ENCODE assay signal across 19 cellular contexts in the genomic region with DNA sequence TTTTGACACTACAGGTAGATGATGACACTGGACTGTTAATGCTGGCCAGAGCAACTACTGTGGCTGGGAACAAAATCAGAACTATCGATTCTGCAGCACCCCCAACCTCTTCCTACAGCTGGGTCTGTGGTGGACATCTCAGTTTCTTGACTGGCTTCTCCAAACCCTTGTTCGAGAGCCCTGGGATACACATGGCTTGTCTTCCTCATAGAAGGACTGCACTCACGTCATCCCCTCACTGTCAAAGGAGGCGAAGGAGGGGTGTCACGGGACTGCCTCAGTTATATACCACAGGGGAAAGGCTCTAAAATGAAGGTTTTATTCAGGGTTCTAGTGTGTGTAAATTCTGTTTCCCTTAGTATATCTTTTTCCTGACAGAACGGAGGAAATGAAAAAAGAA. TPM values are rescaled to one million over a fixed set of nuclear protein-coding genes. Genes with fewer than 3 reads are reported as not detected.
DNase-seq lines count a peak whose midpoint lies in the region; ATAC-seq, FAIRE-seq and TF ChIP-seq lines count a peak whose summit lies in the region.
"Had no signal": no experiment of that assay in that cellular context is flagged by ENCODE, and none has a peak within 500 bp of the region (broad histone marks: within the 10 kb centered on the region; RNA-seq: fewer than 3 reads in every experiment).

No MANE protein-coding gene starts in this region.

- H3K4me1 ChIP-seq in liver (ENCODE audit: control insufficient read depth in 4 of 4, insufficient read depth in 4 of 4, low read length in 3 of 4) (peaks cover 4 to 69% (median 52%) of the 10 kb centered on the region in 4 donors), HepG2 (ENCODE audit: insufficient read depth, low read length) (peaks cover 31% of the 10 kb centered on the region)
- peaks cover 16% of the 10 kb centered on the region for H3K4me1 ChIP-seq in CD8-positive, alpha-beta memory T cell (ENCODE audit: insufficient read depth, low read length)

- H3K4me1 Mint-ChIP-seq in endothelial cell (ENCODE audit: unreplicated experiment) = peaks cover 2% of the 10 kb centered on the region
- H3K4me1 Mint-ChIP-seq in CD8-positive, alpha-beta memory T cell = peaks cover 35 to 57% (median 54%) of the 10 kb centered on the region in 3 donors

- H3K36me3 Mint-ChIP-seq in endothelial cell (ENCODE audit: low read depth, unreplicated experiment) = peaks cover 6% of the 10 kb centered on the region
- peaks cover 9 to 56% (median 19%) of the 10 kb centered on the region in 3 donors for H3K36me3 Mint-ChIP-seq in CD8-positive, alpha-beta memory T cell

- ATAC-seq in HepG2 (no peak), left ventricle myocardium superior (peak; percentile 16), sciatic nerve (peak; percentile 72), GM18511 (IDR thresholded peaks at IDR 0.05; ENCODE audit: unreplicated experiment) (no peak)
- ATAC-seq: activated CD8-positive, alpha-beta memory T cell treated with anti-CD3 and anti-CD28 coated beads, Interleukin-2, amount 10 ng/mL, durations not matched to agents 7 days and 5 days had no signal

- DNase-seq in HepG2 (ENCODE audit: low spot score) (no peak), left ventricle myocardium superior (no peak), sciatic nerve (ENCODE audit: low spot score) (no peak), endothelial cell (ENCODE audit: low spot score) (no peak), NCI-H187 (lab: John Stamatoyannopoulos, UW) (no peak)
- no peak for DNase-seq in CD8-positive, alpha-beta memory T cell
- DNase-seq: activated CD4-positive, CD25-positive, alpha-beta regulatory T cell treated with anti-CD3 and anti-CD28 coated beads, Interleukin-2, amount 50 U/mL, for 72 hours; activated CD8-positive, alpha-beta memory T cell treated with anti-CD3 and anti-CD28 coated beads, Interleukin-2, amount 10 ng/mL, durations not matched to agents 7 days and 5 days; CD4-positive, CD25-positive, alpha-beta regulatory T cell; cortex of kidney; HCEC 1CT; NCI-H1092; NCI-H69; PC-9 had no signal

- no peak for FAIRE-seq in HepG2 (lab: Jason Lieb, UNC)
- FAIRE-seq: GM19239 had no signal

- H3K79me2 ChIP-seq in HepG2 (ENCODE audit: insufficient read depth, low read length) = peaks cover 28% of the 10 kb centered on the region

- H3K27ac ChIP-seq in liver (ENCODE audit: low read depth in 1 of 2, low read length in 2 of 2) = peak overlapping the region; percentile 4 to 16
- H3K27ac ChIP-seq in HepG2 (ENCODE audit: extremely low read length, insufficient read depth, low read length) = no peak overlapping the region
- no peak overlapping the region for H3K27ac ChIP-seq in CD8-positive, alpha-beta memory T cell (ENCODE audit: low read depth, low read length)
- H3K27ac ChIP-seq: neutrophil, PC-9 had no signal

- H3K4me3 ChIP-seq in liver (ENCODE audit: low read depth in 1 of 3, low read length in 3 of 3) (no peak overlapping the region), HepG2 (replicated peaks in 1 of 3; ENCODE audit: insufficient read depth in 1 of 3, low read depth in 2 of 3, low read length in 3 of 3) (no peak overlapping the region)
- H3K4me3 ChIP-seq in CD8-positive, alpha-beta memory T cell (ENCODE audit: low read length) = no peak overlapping the region
- H3K4me3 ChIP-seq: PC-9 had no signal

- 83% methylated on average over 6 of the region's 6 CpGs for WGBS in liver
- over 99% methylated on average over 5 of the region's 6 CpGs for WGBS in HepG2 (ENCODE audit: low lambda C conversion rate)

- H3K4me3 Mint-ChIP-seq in endothelial cell (ENCODE audit: unreplicated experiment) = no peak overlapping the region
- H3K4me3 Mint-ChIP-seq in CD8-positive, alpha-beta memory T cell = no peak overlapping the region
- H3K4me3 Mint-ChIP-seq: activated CD8-positive, alpha-beta memory T cell treated with anti-CD3 and anti-CD28 coated beads, Interleukin-2, amount 10 ng/mL, durations not matched to agents 7 days and 5 days; CD4-positive, CD25-positive, alpha-beta regulatory T cell; type B pancreatic cell had no signal

- no peaks in the 10 kb centered on the region for H3K9me3 ChIP-seq in liver (ENCODE audit: control insufficient read depth in 4 of 4, low read length in 3 of 4)
- no peaks in the 10 kb centered on the region for H3K9me3 ChIP-seq in HepG2 (ENCODE audit: low read length)
- H3K9me3 ChIP-seq in CD8-positive, alpha-beta memory T cell (ENCODE audit: low read length) = no peaks in the 10 kb centered on the region
- H3K9me3 ChIP-seq: neutrophil had no signal

- no peak for TF ChIP-seq POLR2A in HepG2 (IDR thresholded peaks at IDR 0.05; ENCODE audit: insufficient read depth in 1 of 2, low read depth in 2 of 2, low read length in 2 of 2)

- H3K27ac Mint-ChIP-seq in endothelial cell (ENCODE audit: unreplicated experiment) = no peak overlapping the region
- H3K27ac Mint-ChIP-seq in CD8-positive, alpha-beta memory T cell = no peak overlapping the region
- H3K27ac Mint-ChIP-seq: activated CD8-positive, alpha-beta memory T cell treated with anti-CD3 and anti-CD28 coated beads, Interleukin-2, amount 10 ng/mL, durations not matched to agents 7 days and 5 days; CD4-positive, CD25-positive, alpha-beta regulatory T cell; type B pancreatic cell had no signal

- TF ChIP-seq CTCF in liver (IDR thresholded peaks at IDR 0.05; ENCODE audit: low read depth, low read length, missing input control) (no peak), HepG2 (CRISPR knock-in tag; IDR thresholded peaks at IDR 0.05) (no peak), endothelial cell (IDR thresholded peaks at IDR 0.05; ENCODE audit: unreplicated experiment) (no peak)

- peaks cover 0 to 5% (median 4%) of the 10 kb centered on the region in 4 donors for H3K36me3 ChIP-seq in liver (ENCODE audit: control insufficient read depth in 4 of 4, insufficient read depth in 3 of 4, low read depth in 1 of 4, low read length in 3 of 4)
- H3K36me3 ChIP-seq in HepG2 (replicated peaks in 1 of 2; ENCODE audit: control insufficient read depth in 1 of 2, insufficient read depth in 2 of 2, low read length in 2 of 2) = peaks cover 4 to 41% of the 10 kb centered on the region in 2 experiments; a peak in 4 of 5 replicates
- peaks cover 16% of the 10 kb centered on the region for H3K36me3 ChIP-seq in CD8-positive, alpha-beta memory T cell (ENCODE audit: insufficient read depth, low read length)

- intact Hi-C loops in HepG2 (cut with micrococcal nuclease; ENCODE audit: unreplicated experiment) (no loop called here), left ventricle myocardium superior (cut with micrococcal nuclease) (no loop called here), sciatic nerve (cut with DNase I) (no loop called here)

- no TSS peak for BruUV-seq in HepG2 (replicated peaks; lab: Mats Ljungman, UMichigan)

- no peaks in the 10 kb centered on the region for H3K27me3 Mint-ChIP-seq in endothelial cell (ENCODE audit: unreplicated experiment)
- H3K27me3 Mint-ChIP-seq in CD8-positive, alpha-beta memory T cell = no peaks in the 10 kb centered on the region
- H3K27me3 Mint-ChIP-seq: activated CD8-positive, alpha-beta memory T cell treated with anti-CD3 and anti-CD28 coated beads, Interleukin-2, amount 10 ng/mL, durations not matched to agents 7 days and 5 days; CD4-positive, CD25-positive, alpha-beta regulatory T cell; type B pancreatic cell had no signal

- no peak for TF ChIP-seq RAD21 in liver (IDR thresholded peaks at IDR 0.05)
- TF ChIP-seq RAD21 in HepG2 (CRISPR knock-in tag; IDR thresholded peaks at IDR 0.05) = no peak

- no peak overlapping the region for H3K9ac ChIP-seq in liver (ENCODE audit: low read depth in 1 of 2, low read length in 2 of 2)
- no peak overlapping the region for H3K9ac ChIP-seq in HepG2 (ENCODE audit: insufficient read depth, low read depth, low read length)

- no peak overlapping the region for H3K4me2 ChIP-seq in HepG2 (ENCODE audit: low read depth, low read length)
- H3K4me2 ChIP-seq: PC-9 had no signal

- H2AFZ ChIP-seq in HepG2 (ENCODE audit: low read length) = no peak overlapping the region
- H2AFZ ChIP-seq: PC-9 had no signal

- TF ChIP-seq EP300 in HepG2 (IDR thresholded peaks at IDR 0.05; ENCODE audit: low read depth in 2 of 2, low read length in 2 of 2) (no peak), HepG2 (CRISPR knock-in tag; IDR thresholded peaks at IDR 0.05; ENCODE audit: borderline replicate concordance) (no peak)

- no peaks in the 10 kb centered on the region for H3K27me3 ChIP-seq in liver (ENCODE audit: control insufficient read depth in 4 of 4, insufficient read depth in 4 of 4, low read length in 3 of 4)
- H3K27me3 ChIP-seq in HepG2 (ENCODE audit: control insufficient read depth in 1 of 2, insufficient read depth in 2 of 2, low read length in 2 of 2) = no peaks in the 10 kb centered on the region
- H3K27me3 ChIP-seq in CD8-positive, alpha-beta memory T cell (ENCODE audit: insufficient read depth, low read length, poor library complexity, severe bottlenecking) = no peaks in the 10 kb centered on the region
- H3K27me3 ChIP-seq: neutrophil had no signal

- no peaks in the 10 kb centered on the region for H3K9me3 Mint-ChIP-seq in endothelial cell (ENCODE audit: unreplicated experiment)
- no peaks in the 10 kb centered on the region for H3K9me3 Mint-ChIP-seq in CD8-positive, alpha-beta memory T cell
- H3K9me3 Mint-ChIP-seq: CD4-positive, CD25-positive, alpha-beta regulatory T cell; type B pancreatic cell had no signal

- CTCF ChIA-PET in HepG2 (lab: Yijun Ruan, JAX; ENCODE audit: low intra/inter-chr PET ratio, low total read pairs) = no interaction called here
- CTCF ChIA-PET in CD8-positive, alpha-beta memory T cell (lab: Charles Lee) = interaction anchor here (0.9 kb wide), 1 partner anchor 13 kb away, joined by 4 read pairs; no protein-coding TSS in a partner anchor

- in situ Hi-C loops in HepG2 (cut with HindIII; ENCODE audit: extremely low pct_ligation_motif_present, low pct_unique_long_range_greater_than_20kb) = no loop called here

- POLR2A ChIA-PET in HepG2 (lab: Yijun Ruan, JAX) = no interaction called here
- POLR2A ChIA-PET in CD8-positive, alpha-beta memory T cell (lab: Charles Lee) = no interaction called here

- no peaks in the 10 kb centered on the region for H4K20me1 ChIP-seq in HepG2 (ENCODE audit: insufficient read depth, low read length)

RNA-seq across cellular contexts. Expression of a gene that starts 44.9 kb away (rescaled TPM):
- total RNA-seq in liver (10 to 100 TPM; 18.4 to 42.8 TPM), HepG2 (2016; rRNA removed; fragmentation: Illumina TruSeq; extraction: Trizol) (17.0 and 40.7 TPM in 2 replicates), left ventricle myocardium superior (47.7 TPM), sciatic nerve (88.8 TPM), endothelial cell (ENCODE audit: unreplicated experiment) (72.5 TPM)
- polyA plus RNA-seq in liver (10 to 100 TPM; 26.0 to 57.4 TPM), HepG2 (2011; rRNA removed) (28.1 and 30.1 TPM in 2 replicates)
- 23.7 and 24.5 TPM in 2 replicates for total RNA-seq in HepG2 (2016; cell fraction: cytosol; rRNA removed; fragmentation: Illumina TruSeq; extraction: Trizol; ENCODE audit: low read depth)
- total RNA-seq in HepG2 (2016; cell fraction: insoluble cytoplasmic fraction; rRNA removed; fragmentation: Illumina TruSeq; extraction: Trizol) = 17.3 and 36.3 TPM in 2 replicates
- total RNA-seq in HepG2 (2016; cell fraction: membrane; rRNA removed; fragmentation: Illumina TruSeq; extraction: Trizol) = 17.7 and 19.6 TPM in 2 replicates
- 30.0 and 32.6 TPM in 2 replicates for total RNA-seq in HepG2 (2016; cell fraction: nucleus; rRNA removed; fragmentation: Illumina TruSeq; extraction: Trizol)
- polyA plus RNA-seq in HepG2 (2011; cell fraction: cytosol; rRNA removed) = 12.4 and 18.9 TPM in 2 replicates
- 12.4 and 19.6 TPM in 2 replicates for polyA plus RNA-seq in HepG2 (2011; cell fraction: nucleus; rRNA removed)
- 34.7 and 41.5 TPM in 2 replicates for polyA plus RNA-seq in HepG2 (2012)
- polyA plus RNA-seq in HepG2 (2016; cell fraction: cytosol; fragmentation: Illumina TruSeq; extraction: Trizol; ENCODE audit: low read depth) = 4.7 and 4.8 TPM in 2 replicates
- 82.4 and 83.3 TPM in 2 replicates for polyA plus RNA-seq in HepG2 (2016; cell fraction: insoluble cytoplasmic fraction; fragmentation: Illumina TruSeq; extraction: Trizol; ENCODE audit: low read depth)
- 12.6 and 14.2 TPM in 2 replicates for polyA plus RNA-seq in HepG2 (2016; cell fraction: membrane; fragmentation: Illumina TruSeq; extraction: Trizol; ENCODE audit: low read depth)
- polyA plus RNA-seq in HepG2 (2016; cell fraction: nucleus; fragmentation: Illumina TruSeq; extraction: Trizol; ENCODE audit: insufficient read depth, low read depth) = 48.7 and 48.8 TPM in 2 replicates
- 19.2 and 28.5 TPM in 2 replicates for polyA minus RNA-seq in HepG2 (2011; rRNA and poly(A)+ RNA removed; ENCODE audit: low replicate concordance)
- 16.3 and 22.9 TPM in 2 replicates for polyA minus RNA-seq in HepG2 (2011; cell fraction: cytosol; rRNA and poly(A)+ RNA removed)
- polyA minus RNA-seq in HepG2 (2011; cell fraction: nucleus; rRNA and poly(A)+ RNA removed) = 58.1 and 64.4 TPM in 2 replicates
- total RNA-seq in CD8-positive, alpha-beta memory T cell = 100 to 1,000 TPM; 165 to 175 TPM
- 64.3 TPM for polyA plus RNA-seq in CD8-positive, alpha-beta memory T cell

Comparison
In these comparisons a context has a peak if more than half of its experiments do, and no peak if none do; other contexts are left out.
1. H3K27ac ChIP-seq: peak in liver (2 of 2); none in HepG2 (single experiment) and CD8-positive, alpha-beta memory T cell (single experiment).
2. ATAC-seq: peak in left ventricle myocardium superior (single experiment) and sciatic nerve (single experiment); none in HepG2 (single experiment) and GM18511 (single experiment).